Comparison of ENCODE assay signal across 7 cellular contexts in genomic region chr11:57641426-57641825, GRCh38. TPM values are rescaled to one million over a fixed set of nuclear protein-coding genes. Genes with fewer than 3 reads are reported as not detected.
A peak's percentile ranks its signal among the peaks of the same experiment; 100 is the strongest.
DNase-seq lines count a peak whose midpoint lies in the region; ATAC-seq and TF ChIP-seq lines count a peak whose summit lies in the region.
"Had no signal": no experiment of that assay in that cellular context is flagged by ENCODE, and none has a peak within 500 bp of the region (broad histone marks: within the 10 kb centered on the region; RNA-seq: fewer than 3 reads in every experiment).

No MANE protein-coding gene starts in this region.

- peaks cover 0 to 20% (median 3%) of the 10 kb centered on the region in 9 donors for H3K27me3 ChIP-seq in heart left ventricle

- no peak overlapping the region for H3K4me3 ChIP-seq in heart left ventricle
- H3K4me3 ChIP-seq in fibroblast of the aortic adventitia (ENCODE audit: low read depth, low read length): peak overlapping the region; percentile 17

- DNase-seq in heart left ventricle (no peak), cardiac septum (ENCODE audit: low spot score) (no peak), NOMO-1 treated with dmso at 0.1 percent for 144 hours (lab: John Stamatoyannopoulos, UW; ENCODE audit: unreplicated experiment) (peak; percentile 21), fibroblast of the aortic adventitia (ENCODE audit: low read depth) (peak; percentile 77)
- no peak for DNase-seq in effector CD8-positive, alpha-beta T cell (lab: John Stamatoyannopoulos, UW)
- DNase-seq: naive B cell had no signal

- WGBS in heart left ventricle, 4 donors: 65 to 75% (median 67%) methylated on average over 2 of the region's 2 CpGs

- no peak for TF ChIP-seq POLR2A in heart left ventricle (IDR thresholded peaks at IDR 0.05)

- TF ChIP-seq CTCF in heart left ventricle (IDR thresholded peaks at IDR 0.05): peak; percentile 30 to 54 (median 42)
- peak; percentile 71 for TF ChIP-seq CTCF in fibroblast of the aortic adventitia (IDR thresholded peaks at IDR 0.05; ENCODE audit: insufficient read depth, low read length)

- no peaks in the 10 kb centered on the region for H3K36me3 ChIP-seq in heart left ventricle

- peak overlapping the region in 2 of 12 donors; percentile 12 to 15 for H3K27ac ChIP-seq in heart left ventricle

- ATAC-seq in heart left ventricle (no peak), GM18870 (IDR thresholded peaks at IDR 0.05; ENCODE audit: unreplicated experiment) (no peak)

- H3K9me3 ChIP-seq in heart left ventricle: no peaks in the 10 kb centered on the region

- intact Hi-C loops in heart left ventricle (cut with DNase I): loop anchor here (1.0 to 10.0 kb wide), 9 partner anchors 73 to 873 kb away; partner anchors contain the start of gene RTN4RL2 (in 1 of the 10)
- intact Hi-C loops in cardiac septum (cut with DNase I): loop anchor here (5.0 to 10.0 kb wide), 2 partner anchors 147 to 184 kb away; no protein-coding TSS in a partner anchor

- H3K4me1 ChIP-seq in heart left ventricle: peaks cover 5 to 61% (median 42%) of the 10 kb centered on the region in 12 donors

RNA-seq across cellular contexts. Expression of gene YPEL4, which starts 8.3 kb away (rescaled TPM):
- total RNA-seq in heart left ventricle (1 to 10 TPM in 2 of 9 donors, under 1 TPM in 7; 0.16 to 2.2 (median 0.67) TPM), cardiac septum (0.59 TPM), fibroblast of the aortic adventitia (ENCODE audit: low replicate concordance) (1.4 and 1.7 TPM in 2 replicates)
- 1 to 10 TPM in 1 of 2 donors, under 1 TPM in 1; 0.28 to 1.2 TPM for polyA plus RNA-seq in heart left ventricle

RNA-seq across cellular contexts. Expression of gene CLP1, which starts 16.1 kb away (rescaled TPM):
- total RNA-seq in heart left ventricle (10 to 100 TPM in 2 of 9 donors, 1 to 10 TPM in 7; 5.5 to 11.6 (median 8.2) TPM), cardiac septum (5.8 TPM), fibroblast of the aortic adventitia (ENCODE audit: low replicate concordance) (12.6 and 16.2 TPM in 2 replicates)
- 10 to 100 TPM in 1 of 2 donors, 1 to 10 TPM in 1; 3.0 to 11.9 TPM for polyA plus RNA-seq in heart left ventricle

RNA-seq across cellular contexts. Expression of gene ZDHHC5, which starts 26.5 kb away (rescaled TPM):
- total RNA-seq in heart left ventricle (10 to 100 TPM; 32.5 to 63.6 (median 45.7) TPM), cardiac septum (43.4 TPM), fibroblast of the aortic adventitia (ENCODE audit: low replicate concordance) (30.0 and 49.6 TPM in 2 replicates)
- polyA plus RNA-seq in heart left ventricle: 10 to 100 TPM; 21.9 to 50.3 TPM

RNA-seq across cellular contexts. Expression of gene SERPING1, which starts 43.9 kb away (rescaled TPM):
- total RNA-seq in heart left ventricle (100 to 1,000 TPM in 4 of 9 donors, 10 to 100 TPM in 5; 55.5 to 344 (median 87.0) TPM), cardiac septum (90.0 TPM), fibroblast of the aortic adventitia (ENCODE audit: low replicate concordance) (64.9 and 77.0 TPM in 2 replicates)
- 100 to 1,000 TPM in 1 of 2 donors, 10 to 100 TPM in 1; 80.6 to 121 TPM for polyA plus RNA-seq in heart left ventricle

Comparison
In these comparisons a context has a peak if more than half of its experiments do, and no peak if none do; other contexts are left out.
1. DNase-seq: peak in NOMO-1 treated with dmso at 0.1 percent for 144 hours (single experiment) and fibroblast of the aortic adventitia (single experiment); none in heart left ventricle (0 of 5), cardiac septum (single experiment) and effector CD8-positive, alpha-beta T cell (single experiment).